Comparison of ENCODE assay signal across 8 cellular contexts in genomic region chr21:44454747-44455523, GRCh38. TPM values are rescaled to one million over a fixed set of nuclear protein-coding genes. Genes with fewer than 3 reads are reported as not detected.
DNase-seq lines count a peak whose midpoint lies in the region; ATAC-seq, FAIRE-seq and TF ChIP-seq lines count a peak whose summit lies in the region.

Gene LRRC3, plus strand, starts transcription at chr21:44455510. Its CDS starts 1,135 bp downstream, at chr21:44456645.

- H3K4me3 ChIP-seq in Peyer's patch = peak within 1 kb of the TSS; percentile 52 to 91 (median 78)
- peak within 1 kb of the TSS; percentile 57 to 84 (median 61) for H3K4me3 ChIP-seq in pancreas
- H3K4me3 ChIP-seq in thyroid gland (replicated peaks in 1 of 3) = peak within 1 kb of the TSS in 2 of 3 donors; percentile 36 to 44

- TF ChIP-seq CTCF in Peyer's patch (IDR thresholded peaks at IDR 0.05) = no peak
- no peak for TF ChIP-seq CTCF in pancreas (IDR thresholded peaks at IDR 0.05)
- no peak for TF ChIP-seq CTCF in thyroid gland (IDR thresholded peaks at IDR 0.05)

- H3K27ac ChIP-seq in Peyer's patch (peak within 1 kb of the TSS in 2 of 4 donors; percentile 46 to 49), pancreas (no peak within 1 kb of the TSS), thyroid gland (no peak within 1 kb of the TSS)

- H3K27me3 ChIP-seq in Peyer's patch (no peaks in the 10 kb centered on the region), pancreas (no peaks in the 10 kb centered on the region), thyroid gland (no peaks in the 10 kb centered on the region)

- peak; percentile 82 for DNase-seq in CMK (ENCODE audit: low read depth)
- DNase-seq in Peyer's patch = peak; percentile 79 to 92 (median 91)
- DNase-seq in activated gamma-delta T cell treated with anti-CD3 and anti-CD28 coated beads, Interleukin-2, amount 50 U/mL, for 16 hours (ENCODE audit: low read depth) = peak; percentile 60
- DNase-seq in glomerular visceral epithelial cell (ENCODE audit: extremely low spot score) = peak; percentile 67
- peak; percentile 81 to 92 (median 87) for DNase-seq in pancreas
- peak; percentile 57 to 69 for DNase-seq in thyroid gland

- intact Hi-C loops in pancreas (cut with DNase I) (no loop called here), thyroid gland (cut with DNase I) (no loop called here)

- H3K4me1 ChIP-seq in Peyer's patch (peaks cover 0 to 11% (median 8%) of the 10 kb centered on the region in 4 donors), pancreas (peaks cover 0 to 5% (median 0%) of the 10 kb centered on the region in 3 donors), thyroid gland (peaks cover 0 to 9% of the 10 kb centered on the region in 2 donors)

- H3K36me3 ChIP-seq in Peyer's patch (no peaks in the 10 kb centered on the region), pancreas (no peaks in the 10 kb centered on the region), thyroid gland (no peaks in the 10 kb centered on the region)

- 8% methylated on average over 36 to 45 of the region's 45 CpGs for WGBS in pancreas, 2 donors
- WGBS in thyroid gland, 2 donors = 9 to 25% methylated on average over 7 to 25 of the region's 45 CpGs

- TF ChIP-seq POLR2A in Peyer's patch (IDR thresholded peaks at IDR 0.05) (no peak), thyroid gland (IDR thresholded peaks at IDR 0.05) (no peak)

- FAIRE-seq in pancreas (lab: Jason Lieb, UNC) = no peak

- H3K9me3 ChIP-seq in Peyer's patch = no peaks in the 10 kb centered on the region
- no peaks in the 10 kb centered on the region for H3K9me3 ChIP-seq in pancreas
- H3K9me3 ChIP-seq in thyroid gland = no peaks in the 10 kb centered on the region

- ATAC-seq in HG03354 (IDR thresholded peaks at IDR 0.05; ENCODE audit: poor library complexity, severe bottlenecking, unreplicated experiment) (peak; percentile 56), pancreas (peak; percentile 80 to 92 (median 90)), GM18868 (IDR thresholded peaks at IDR 0.05; ENCODE audit: unreplicated experiment) (no peak)

RNA-seq across cellular contexts. Expression of gene LRRC3, which starts in this region (rescaled TPM):
- total RNA-seq in Peyer's patch (1 to 10 TPM; 1.7 to 6.6 (median 2.2) TPM), pancreas (1 to 10 TPM in 1 of 6 donors, under 1 TPM in 5; 0.35 to 1.7 (median 0.45) TPM), thyroid gland (under 1 TPM; 0.78 to 0.92 (median 0.85) TPM)
- under 1 TPM; 0.46 to 0.66 TPM for polyA plus RNA-seq in pancreas

Comparison
In these comparisons a context has a peak if more than half of its experiments do, and no peak if none do; other contexts are left out.
1. Peak in DNase-seq and H3K4me3 ChIP-seq in thyroid gland; RNA of the gene not detected or under 1 TPM.